16 cellular contexts compared by ENCODE assay signal in genomic region chr22:46120420-46120737, GRCh38.
"Had no signal": no experiment of that assay in that cellular context is flagged by ENCODE, and none has a peak within 500 bp of the region (broad histone marks: within the 10 kb centered on the region; RNA-seq: fewer than 3 reads in every experiment).

No MANE protein-coding gene starts in this region.

- H3K27ac ChIP-seq: psoas muscle, thyroid gland had no signal

- H3K36me3 ChIP-seq: thyroid gland had no signal

- H3K4me1 Mint-ChIP-seq: WTC11 had no signal

- DNase-seq: activated CD4-positive, alpha-beta T cell treated with anti-CD3 and anti-CD28 coated beads for 48 hours; activated CD8-positive, alpha-beta memory T cell treated with anti-CD3 and anti-CD28 coated beads for 24 hours; activated naive CD4-positive, alpha-beta T cell treated with anti-CD3 and anti-CD28 coated beads, Interleukin-2, amount 10 ng/mL, durations not matched to agents 7 days and 5 days; dermis blood vessel endothelial cell; left cardiac atrium; natural killer cell; nucleus accumbens; stimulated activated CD4-positive, alpha-beta T cell treated with anti-CD3 and anti-CD28 coated beads, Interleukin-15, amount 100 ng/mL, for 24 hours; stimulated activated CD4-positive, alpha-beta T cell treated with anti-CD3 and anti-CD28 coated beads, Interleukin-4, amount 100 ng/mL, for 24 hours; thyroid gland had no signal

- H3K27me3 ChIP-seq: thyroid gland had no signal

- H3K4me3 ChIP-seq: mucosa of descending colon, psoas muscle, thyroid gland had no signal

- H3K4me3 Mint-ChIP-seq: activated naive CD4-positive, alpha-beta T cell treated with anti-CD3 and anti-CD28 coated beads, Interleukin-2, amount 10 ng/mL, durations not matched to agents 7 days and 5 days; brain; natural killer cell; T-helper 1 cell treated with Interleukin-12 subunit alpha and Interleukin-12 subunit beta and Interleukin-4 antibody, amounts not matched to agents 30 μg/mL and 1 μg/mL, for 36 hours; WTC11 had no signal

- H3K9me3 ChIP-seq: mucosa of descending colon, psoas muscle, thyroid gland had no signal

- H3K27ac Mint-ChIP-seq: activated naive CD4-positive, alpha-beta T cell treated with anti-CD3 and anti-CD28 coated beads, Interleukin-2, amount 10 ng/mL, durations not matched to agents 7 days and 5 days; activated T-helper 2 cell treated with anti-CD3 and anti-CD28 coated beads, Interferon-gamma antibody, Interleukin-2, Interleukin-4, amounts not matched to agents 10 μg/mL and 5 μg/mL and 100 μg/mL, durations not matched to agents 14 hours and 24 hours and 36 hours; natural killer cell; T-helper 1 cell treated with Interleukin-12 subunit alpha and Interleukin-12 subunit beta and Interleukin-4 antibody, amounts not matched to agents 30 μg/mL and 1 μg/mL, for 36 hours; WTC11 had no signal

- H3K36me3 Mint-ChIP-seq: activated naive CD4-positive, alpha-beta T cell treated with anti-CD3 and anti-CD28 coated beads, Interleukin-2, amount 10 ng/mL, durations not matched to agents 7 days and 5 days; brain; natural killer cell; WTC11 had no signal

- ATAC-seq: mucosa of descending colon, natural killer cell, psoas muscle had no signal

- H3K9me3 Mint-ChIP-seq: activated naive CD4-positive, alpha-beta T cell treated with anti-CD3 and anti-CD28 coated beads, Interleukin-2, amount 10 ng/mL, durations not matched to agents 7 days and 5 days; activated T-helper 2 cell treated with anti-CD3 and anti-CD28 coated beads, Interferon-gamma antibody, Interleukin-2, Interleukin-4, amounts not matched to agents 10 μg/mL and 5 μg/mL and 100 μg/mL, durations not matched to agents 14 hours and 24 hours and 36 hours; brain; natural killer cell; T-helper 1 cell treated with Interleukin-12 subunit alpha and Interleukin-12 subunit beta and Interleukin-4 antibody, amounts not matched to agents 30 μg/mL and 1 μg/mL, for 36 hours; WTC11 had no signal
